Comparison of ENCODE assay signal across 10 cellular contexts in genomic region chr1:52423771-52424170, GRCh38. TPM values are rescaled to one million over a fixed set of nuclear protein-coding genes. Genes with fewer than 3 reads are reported as not detected.
A peak's percentile ranks its signal among the peaks of the same experiment; 100 is the strongest.
DNase-seq lines count a peak whose midpoint lies in the region; ATAC-seq and TF ChIP-seq lines count a peak whose summit lies in the region.
"Had no signal": no experiment of that assay in that cellular context is flagged by ENCODE, and none has a peak within 500 bp of the region (broad histone marks: within the 10 kb centered on the region; RNA-seq: fewer than 3 reads in every experiment).

No MANE protein-coding gene starts in this region.

- peak overlapping the region; percentile 68 for H3K4me3 ChIP-seq in Loucy (ENCODE audit: low read length, poor library complexity, severe bottlenecking)
- H3K4me3 ChIP-seq: colonic mucosa had no signal

- DNase-seq in activated CD8-positive, alpha-beta memory T cell treated with anti-CD3 and anti-CD28 coated beads for 1 hour (ENCODE audit: extremely low read depth in 1 of 2, low read depth in 1 of 2) = peak; percentile 19 to 40
- DNase-seq in endothelial cell (ENCODE audit: low spot score) (no peak), putamen (ENCODE audit: low spot score) (no peak), T1000 (lab: John Stamatoyannopoulos, UW) (no peak)
- DNase-seq in stimulated activated CD4-positive, alpha-beta T cell treated with anti-CD3 and anti-CD28 coated beads, TNF-alpha, amount 100 ng/mL, for 24 hours (ENCODE audit: low read depth in 3 of 3) = peak; percentile 22 to 41 (median 28)
- DNase-seq: colonic mucosa, left colon had no signal

- TF ChIP-seq CTCF in Loucy (conservative IDR thresholded peaks at IDR 0.05; ENCODE audit: low read length) = no peak
- no peak for TF ChIP-seq CTCF in endothelial cell (IDR thresholded peaks at IDR 0.05; ENCODE audit: unreplicated experiment)

- ATAC-seq in GM18858 (IDR thresholded peaks at IDR 0.05; ENCODE audit: unreplicated experiment) = no peak
- no peak for ATAC-seq in GM18870 (IDR thresholded peaks at IDR 0.05; ENCODE audit: unreplicated experiment)
- ATAC-seq: left colon had no signal

- H3K4me1 ChIP-seq in Loucy (ENCODE audit: insufficient read depth, low read length, poor library complexity, severe bottlenecking) = peaks cover 70% of the 10 kb centered on the region
- H3K4me1 ChIP-seq: colonic mucosa had no signal

- H3K9me3 Mint-ChIP-seq in endothelial cell (ENCODE audit: unreplicated experiment) = no peaks in the 10 kb centered on the region

- no peaks in the 10 kb centered on the region for H3K9me2 ChIP-seq in Loucy (replicated peaks; ENCODE audit: low read depth, low read length)

- H3F3A ChIP-seq in Loucy (ENCODE audit: low read depth) = peaks cover 26% of the 10 kb centered on the region

- peak overlapping the region; percentile 26 for H3K4me3 Mint-ChIP-seq in endothelial cell (ENCODE audit: unreplicated experiment)

- peaks cover 11% of the 10 kb centered on the region for H3K36me3 Mint-ChIP-seq in endothelial cell (ENCODE audit: low read depth, unreplicated experiment)

- H3K27me3 ChIP-seq in Loucy (ENCODE audit: insufficient read depth, low read length, poor library complexity, severe bottlenecking) = no peaks in the 10 kb centered on the region
- H3K27me3 ChIP-seq: colonic mucosa had no signal

- peaks cover 11% of the 10 kb centered on the region for H3K79me2 ChIP-seq in Loucy (ENCODE audit: insufficient read depth, low read length)

- no peak overlapping the region for H2AFZ ChIP-seq in Loucy (ENCODE audit: low read length)

- peak overlapping the region; percentile 76 for H3K9ac ChIP-seq in Loucy (ENCODE audit: low read depth, low read length, poor library complexity, severe bottlenecking)

- H4K20me1 ChIP-seq in Loucy (ENCODE audit: insufficient read depth, low read length, poor library complexity, severe bottlenecking) = no peaks in the 10 kb centered on the region

- no peaks in the 10 kb centered on the region for H3K27me3 Mint-ChIP-seq in endothelial cell (ENCODE audit: unreplicated experiment)

- H3K4me2 ChIP-seq in Loucy (ENCODE audit: low read depth, low read length, poor library complexity, severe bottlenecking) = peak overlapping the region; percentile 88

- no peaks in the 10 kb centered on the region for H3K9me3 ChIP-seq in Loucy (ENCODE audit: insufficient read depth, low read depth, low read length)
- H3K9me3 ChIP-seq: colonic mucosa had no signal

- H3K27ac Mint-ChIP-seq in endothelial cell (ENCODE audit: unreplicated experiment) = no peak overlapping the region

- peaks cover 10% of the 10 kb centered on the region for H3K4me1 Mint-ChIP-seq in endothelial cell (ENCODE audit: unreplicated experiment)

- H3K36me3 ChIP-seq in Loucy (ENCODE audit: insufficient read depth, low read length) = peaks cover 13% of the 10 kb centered on the region; the same call in 1 of the 2 replicates

RNA-seq across cellular contexts. Expression of gene PRPF38A, which starts 19.4 kb away (rescaled TPM):
- total RNA-seq in endothelial cell (ENCODE audit: unreplicated experiment) = 61.9 TPM

RNA-seq across cellular contexts. Expression of gene ORC1, which starts 19.5 kb away (rescaled TPM):
- total RNA-seq in endothelial cell (ENCODE audit: unreplicated experiment) = 4.9 TPM

RNA-seq across cellular contexts. Expression of gene CC2D1B, which starts 57.8 kb away (rescaled TPM):
- 43.1 TPM for total RNA-seq in endothelial cell (ENCODE audit: unreplicated experiment)

Comparison
In these comparisons a context has a peak if more than half of its experiments do, and no peak if none do; other contexts are left out.
1. DNase-seq: peak in activated CD8-positive, alpha-beta memory T cell treated with anti-CD3 and anti-CD28 coated beads for 1 hour (2 of 2) and stimulated activated CD4-positive, alpha-beta T cell treated with anti-CD3 and anti-CD28 coated beads, TNF-alpha, amount 100 ng/mL, for 24 hours (3 of 3); none in endothelial cell (single experiment), putamen (single experiment) and T1000 (single experiment).